9 cellular contexts compared by ENCODE assay signal in genomic region chr1:230073371-230074035, GRCh38. TPM values are rescaled to one million over a fixed set of nuclear protein-coding genes. Genes with fewer than 3 reads are reported as not detected.
DNase-seq lines count a peak whose midpoint lies in the region; ATAC-seq and TF ChIP-seq lines count a peak whose summit lies in the region.
"Had no signal": no experiment of that assay in that cellular context is flagged by ENCODE, and none has a peak within 500 bp of the region (broad histone marks: within the 10 kb centered on the region; RNA-seq: fewer than 3 reads in every experiment).

No MANE protein-coding gene starts in this region.

- H3K4me3 Mint-ChIP-seq in osteocyte (ENCODE audit: unreplicated experiment) (no peak overlapping the region), Caco-2 (ENCODE audit: unreplicated experiment) (no peak overlapping the region)

- H3K27ac Mint-ChIP-seq in osteocyte (ENCODE audit: unreplicated experiment) (peak overlapping the region; percentile 85), Caco-2 (ENCODE audit: unreplicated experiment) (no peak overlapping the region)

- H3K4me3 ChIP-seq in DND-41 (ENCODE audit: low read depth in 1 of 2, low read length in 2 of 2): peak overlapping the region in 1 of 2 experiments; percentile 72; a peak in 2 of 4 replicates
- no peak overlapping the region for H3K4me3 ChIP-seq in Caco-2 (ENCODE audit: low read depth, low read length)

- H3K9ac ChIP-seq in DND-41 (ENCODE audit: low read depth, low read length): peak overlapping the region; percentile 47

- DNase-seq in DND-41: no peak
- peak; percentile 64 for DNase-seq in NCI-H460 (ENCODE audit: extremely low read depth, low read depth)
- peak; percentile 76 for DNase-seq in dedifferentiated amniotic fluid mesenchymal stem cell (ENCODE audit: extremely low spot score)
- DNase-seq in osteocyte (ENCODE audit: extremely low spot score, unreplicated experiment): peak; percentile 75
- no peak for DNase-seq in ACHN
- DNase-seq in NCI-H2029 treated with DMSO at 0.1 percent for 48 hours (lab: John Stamatoyannopoulos, UW): no peak
- DNase-seq in stimulated activated CD4-positive, alpha-beta T cell treated with anti-CD3 and anti-CD28 coated beads, Interleukin-2, amount 100 ng/mL, for 24 hours: no peak
- DNase-seq in Caco-2: no peak
- DNase-seq: GOT3 had no signal

- peak overlapping the region; percentile 92 for H3K27ac ChIP-seq in DND-41 (ENCODE audit: low read length)

- H3K9me3 Mint-ChIP-seq in osteocyte (ENCODE audit: unreplicated experiment) (no peaks in the 10 kb centered on the region), Caco-2 (ENCODE audit: unreplicated experiment) (no peaks in the 10 kb centered on the region)

- intact Hi-C loops in Caco-2 (cut with micrococcal nuclease; ENCODE audit: unreplicated experiment): no loop called here

- H3K36me3 ChIP-seq in DND-41 (ENCODE audit: insufficient read depth, low read length): peaks cover 67% of the 10 kb centered on the region
- H3K36me3 ChIP-seq in Caco-2 (ENCODE audit: control insufficient read depth, insufficient read depth, low read length): no peaks in the 10 kb centered on the region

- no peak for ATAC-seq in DND-41 (ENCODE audit: insufficient read depth, low read depth)

- no peak overlapping the region for H2AFZ ChIP-seq in DND-41 (ENCODE audit: low read depth, low read length)

- peak overlapping the region; percentile 84 for H3K4me2 ChIP-seq in DND-41 (ENCODE audit: insufficient read depth, low read length)

- peaks cover 95% of the 10 kb centered on the region for H4K20me1 ChIP-seq in DND-41 (ENCODE audit: insufficient read depth, low read length)

- H3K4me1 Mint-ChIP-seq in osteocyte (ENCODE audit: unreplicated experiment): peaks cover 83% of the 10 kb centered on the region
- H3K4me1 Mint-ChIP-seq in Caco-2 (ENCODE audit: low read depth, unreplicated experiment): peaks cover 7% of the 10 kb centered on the region

- POLR2A ChIA-PET in Caco-2 (lab: Charles Lee): no interaction called here

- CTCF ChIA-PET in Caco-2 (lab: Charles Lee): interaction anchor here (1.1 kb wide), 1 partner anchor 112 kb away, joined by 4 read pairs; no protein-coding TSS in a partner anchor

- peaks cover 100% of the 10 kb centered on the region for H3K79me2 ChIP-seq in DND-41 (ENCODE audit: insufficient read depth, low read length)

- TF ChIP-seq CTCF in DND-41 (IDR thresholded peaks at IDR 0.05; ENCODE audit: borderline replicate concordance, extremely low read depth, low read length, poor library complexity, severe bottlenecking) (no peak), osteocyte (IDR thresholded peaks at IDR 0.05) (no peak), Caco-2 (IDR thresholded peaks at IDR 0.05; ENCODE audit: insufficient read depth in 1 of 2, low read depth in 1 of 2, low read length in 1 of 2, severe bottlenecking in 1 of 2, unreplicated experiment in 1 of 2) (no peak)

- in situ Hi-C loops in ACHN (cut with HindIII; ENCODE audit: low pct_ligation_motif_present, low pct_unique_long_range_greater_than_20kb, low sequenced_read_pairs): no loop called here

- H3K36me3 Mint-ChIP-seq in osteocyte (ENCODE audit: unreplicated experiment) (no peaks in the 10 kb centered on the region), Caco-2 (ENCODE audit: insufficient read depth, unreplicated experiment) (no peaks in the 10 kb centered on the region)

- no peaks in the 10 kb centered on the region for H3K27me3 Mint-ChIP-seq in osteocyte (ENCODE audit: unreplicated experiment)
- H3K27me3 Mint-ChIP-seq in Caco-2 (ENCODE audit: insufficient read depth, unreplicated experiment): no peaks in the 10 kb centered on the region

- BruUV-seq in Caco-2 (replicated peaks; lab: Mats Ljungman, UMichigan): no TSS peak

- H3K9me3 ChIP-seq in DND-41 (ENCODE audit: insufficient read depth, low read length, severe bottlenecking): no peaks in the 10 kb centered on the region
- H3K9me3 ChIP-seq in Caco-2: no peaks in the 10 kb centered on the region

- H3K4me1 ChIP-seq in DND-41 (ENCODE audit: insufficient read depth, low read length): peaks cover 95% of the 10 kb centered on the region
- no peaks in the 10 kb centered on the region for H3K4me1 ChIP-seq in Caco-2

- H3K27me3 ChIP-seq in DND-41 (ENCODE audit: insufficient read depth, low read length, poor library complexity): no peaks in the 10 kb centered on the region
- H3K27me3 ChIP-seq in Caco-2 (replicated peaks; ENCODE audit: control insufficient read depth, insufficient read depth, low read length): no peaks in the 10 kb centered on the region

RNA-seq across cellular contexts. Expression of gene GALNT2, which starts 6.5 kb away (rescaled TPM):
- total RNA-seq in NCI-H460 (2014; rRNA removed; shearing (Covaris generic)): 44.2 and 47.0 TPM in 2 replicates
- polyA plus RNA-seq in NCI-H460 (2014; cell fraction: nucleus; rRNA removed): 74.8 and 101 TPM in 2 replicates
- total RNA-seq in osteocyte: 149 TPM in 2 replicates
- 54.3 and 62.2 TPM in 2 replicates for total RNA-seq in Caco-2 (2022)

Comparison
In these comparisons a context has a peak if more than half of its experiments do, and no peak if none do; other contexts are left out.
1. DNase-seq: peak in NCI-H460 (single experiment), dedifferentiated amniotic fluid mesenchymal stem cell (single experiment) and osteocyte (single experiment); none in DND-41 (single experiment), ACHN (single experiment), NCI-H2029 treated with DMSO at 0.1 percent for 48 hours (single experiment), stimulated activated CD4-positive, alpha-beta T cell treated with anti-CD3 and anti-CD28 coated beads, Interleukin-2, amount 100 ng/mL, for 24 hours (0 of 2) and Caco-2 (0 of 2).